In genomic region chr1:6256640-6257039, GRCh38 we compare ENCODE assay signal across 31 cellular contexts. TPM values are rescaled to one million over a fixed set of nuclear protein-coding genes. Genes with fewer than 3 reads are reported as not detected.
"Had no signal": no experiment of that assay in that cellular context is flagged by ENCODE, and none has a peak within 500 bp of the region (broad histone marks: within the 10 kb centered on the region; RNA-seq: fewer than 3 reads in every experiment).

No MANE protein-coding gene starts in this region.

- ATAC-seq: foreskin keratinocyte; gastroesophageal sphincter; heart left ventricle; left lobe of liver; natural killer cell; sciatic nerve; stimulated activated effector memory CD8-positive, alpha-beta T cell treated with anti-CD3 and anti-CD28 coated beads, Interleukin-12 subunit alpha, Interleukin-12 subunit beta, amount 100 ng/mL, for 72 hours had no signal

- FAIRE-seq: endothelial cell of umbilical vein, kidney had no signal

- DNase-seq: colonic mucosa; effector memory CD4-positive, alpha-beta T cell; foreskin keratinocyte; heart left ventricle; kidney; natural killer cell; nucleus accumbens; stimulated activated CD4-positive, alpha-beta T cell treated with anti-CD3 and anti-CD28 coated beads, Interleukin-2, amount 100 ng/mL, for 24 hours; stimulated activated CD4-positive, alpha-beta T cell treated with anti-CD3 and anti-CD28 coated beads, Interleukin-4, amount 100 ng/mL, for 24 hours; stimulated activated naive CD4-positive, alpha-beta T cell treated with Interleukin-2 at 50 U/mL for 16 hours; stomach; thyroid gland had no signal

- H3K4me2 ChIP-seq: hepatocyte, neural progenitor cell, smooth muscle cell had no signal

- H2AFZ ChIP-seq: hepatocyte, neural progenitor cell had no signal

- H3K9me3 ChIP-seq: colonic mucosa, esophagus muscularis mucosa, gastroesophageal sphincter, heart left ventricle, prostate gland, right atrium auricular region, stomach, thyroid gland had no signal

- H3K27ac ChIP-seq: colonic mucosa, esophagus muscularis mucosa, foreskin keratinocyte, gastroesophageal sphincter, heart left ventricle, hepatocyte, neural progenitor cell, prostate gland, right atrium auricular region, stomach, thyroid gland had no signal

- H3K9ac ChIP-seq: neural progenitor cell had no signal

- H3K36me3 ChIP-seq: colonic mucosa, neural progenitor cell, prostate gland, thyroid gland had no signal

- H3K4me3 ChIP-seq: colonic mucosa, esophagus muscularis mucosa, gastroesophageal sphincter, heart left ventricle, hepatocyte, lung, neural progenitor cell, prostate gland, right atrium auricular region, smooth muscle cell, stomach, thyroid gland had no signal

- H3K79me2 ChIP-seq: hepatocyte had no signal

- H3K4me1 ChIP-seq: foreskin keratinocyte had no signal

- H3K27me3 ChIP-seq: colonic mucosa, foreskin keratinocyte, right atrium auricular region had no signal

RNA-seq across cellular contexts. Expression of gene HES3, which starts 12.7 kb away (rescaled TPM):
- total RNA-seq: colonic mucosa, endothelial cell of umbilical vein, epithelial cell of proximal tubule, esophagus muscularis mucosa, foreskin keratinocyte, gastroesophageal sphincter, heart left ventricle, hepatocyte, kidney, left lobe of liver, liver, lung, mononuclear cell, natural killer cell, osteocyte, prostate gland, right atrium auricular region, sciatic nerve, smooth muscle cell, stomach, subcutaneous adipose tissue, temporal lobe, thyroid gland, urinary bladder had no signal
- polyA plus RNA-seq: endothelial cell of umbilical vein, foreskin keratinocyte, heart left ventricle, hepatocyte, liver, lung, smooth muscle cell, stomach, urinary bladder had no signal
